15 cellular contexts compared by ENCODE assay signal in genomic region chr9:16385590-16386578, GRCh38.
DNase-seq lines count a peak whose midpoint lies in the region; ATAC-seq and TF ChIP-seq lines count a peak whose summit lies in the region.
"Had no signal": no experiment of that assay in that cellular context is flagged by ENCODE, and none has a peak within 500 bp of the region (broad histone marks: within the 10 kb centered on the region; RNA-seq: fewer than 3 reads in every experiment).

No MANE protein-coding gene starts in this region.

- peaks cover 13% of the 10 kb centered on the region for H3K9me3 Mint-ChIP-seq in osteocyte (ENCODE audit: unreplicated experiment)

- no peak overlapping the region for H3K4me3 Mint-ChIP-seq in osteocyte (ENCODE audit: unreplicated experiment)
- H3K4me3 Mint-ChIP-seq: activated CD8-positive, alpha-beta T cell treated with anti-CD3 and anti-CD28 coated beads for 36 hours; CD8-positive, alpha-beta memory T cell; central memory CD8-positive, alpha-beta T cell; immature natural killer cell had no signal

- WGBS in esophagus squamous epithelium, 2 donors, result 35 to 53% methylated on average over 3 of the region's 3 CpGs

- H3K27ac Mint-ChIP-seq in osteocyte (ENCODE audit: unreplicated experiment), result peak overlapping the region; percentile 7
- H3K27ac Mint-ChIP-seq: activated CD8-positive, alpha-beta T cell treated with anti-CD3 and anti-CD28 coated beads for 36 hours; CD8-positive, alpha-beta memory T cell; immature natural killer cell had no signal

- H3K27me3 ChIP-seq in esophagus squamous epithelium, result no peaks in the 10 kb centered on the region

- H3K4me1 ChIP-seq in esophagus squamous epithelium, result peaks cover 0 to 12% (median 6%) of the 10 kb centered on the region in 3 donors

- no peaks in the 10 kb centered on the region for H3K36me3 ChIP-seq in esophagus squamous epithelium

- DNase-seq in ELR (ENCODE audit: low read depth) (peak; percentile 91), RPMI7951 (ENCODE audit: low read depth) (peak; percentile 80), fibroblast of gingiva (ENCODE audit: low read depth) (peak; percentile 88), osteocyte (ENCODE audit: extremely low spot score, unreplicated experiment) (no peak), NCI-H128 (lab: John Stamatoyannopoulos, UW; ENCODE audit: unreplicated experiment) (no peak), esophagus squamous epithelium (lab: John Stamatoyannopoulos, UW) (no peak), NCI-H1694 (lab: John Stamatoyannopoulos, UW) (no peak)
- DNase-seq: activated CD8-positive, alpha-beta T cell treated with anti-CD3 and anti-CD28 coated beads for 36 hours; activated gamma-delta T cell treated with Interleukin-2 at 50 U/mL for 16 hours; CD8-positive, alpha-beta memory T cell; erythroblast; immature natural killer cell; T1000 had no signal

- ATAC-seq in HG03442 (IDR thresholded peaks at IDR 0.05; ENCODE audit: unreplicated experiment), result no peak
- ATAC-seq: activated CD8-positive, alpha-beta T cell treated with anti-CD3 and anti-CD28 coated beads for 36 hours had no signal

- peaks cover 0 to 4% (median 0%) of the 10 kb centered on the region in 3 donors for H3K9me3 ChIP-seq in esophagus squamous epithelium

- TF ChIP-seq CTCF in osteocyte (IDR thresholded peaks at IDR 0.05), result no peak
- no peak for TF ChIP-seq CTCF in esophagus squamous epithelium (IDR thresholded peaks at IDR 0.05)

- intact Hi-C loops in esophagus squamous epithelium (cut with DNase I), result no loop called here

- peaks cover 2% of the 10 kb centered on the region for H3K36me3 Mint-ChIP-seq in osteocyte (ENCODE audit: unreplicated experiment)
- H3K36me3 Mint-ChIP-seq: CD8-positive, alpha-beta memory T cell; immature natural killer cell had no signal

- peaks cover 9% of the 10 kb centered on the region for H3K4me1 Mint-ChIP-seq in osteocyte (ENCODE audit: unreplicated experiment)
- H3K4me1 Mint-ChIP-seq: CD8-positive, alpha-beta memory T cell; central memory CD8-positive, alpha-beta T cell; immature natural killer cell had no signal

- H3K27ac ChIP-seq in esophagus squamous epithelium, result no peak overlapping the region

- no peak overlapping the region for H3K4me3 ChIP-seq in esophagus squamous epithelium

- no peak for TF ChIP-seq POLR2A in esophagus squamous epithelium (IDR thresholded peaks at IDR 0.05)

- no peaks in the 10 kb centered on the region for H3K27me3 Mint-ChIP-seq in osteocyte (ENCODE audit: unreplicated experiment)
- H3K27me3 Mint-ChIP-seq: activated CD8-positive, alpha-beta T cell treated with anti-CD3 and anti-CD28 coated beads for 36 hours; CD8-positive, alpha-beta memory T cell; central memory CD8-positive, alpha-beta T cell had no signal

Comparison
In these comparisons a context has a peak if more than half of its experiments do, and no peak if none do; other contexts are left out.
1. DNase-seq: peak in ELR (single experiment), RPMI7951 (single experiment) and fibroblast of gingiva (single experiment); none in osteocyte (single experiment), NCI-H128 (single experiment), esophagus squamous epithelium (single experiment) and NCI-H1694 (single experiment).